In genomic region chr19:849195-849594, GRCh38 we compare ENCODE assay signal across 15 cellular contexts. TPM values are rescaled to one million over a fixed set of nuclear protein-coding genes. Genes with fewer than 3 reads are reported as not detected.
DNase-seq lines count a peak whose midpoint lies in the region; ATAC-seq, FAIRE-seq and TF ChIP-seq lines count a peak whose summit lies in the region.
"Not testable (repeated sequence)": the region's sequence is repeated elsewhere in the genome, so short reads cannot be mapped to it uniquely, and the experiment has no call there.
"Had no signal": no experiment of that assay in that cellular context is flagged by ENCODE, and none has a peak within 500 bp of the region (broad histone marks: within the 10 kb centered on the region; RNA-seq: fewer than 3 reads in every experiment).

No MANE protein-coding gene starts in this region.

- H3K27me3 ChIP-seq in IMR-90 (ENCODE audit: control insufficient read depth, insufficient read depth, low read length), result peaks cover 11% of the 10 kb centered on the region
- H3K27me3 ChIP-seq in astrocyte (ENCODE audit: insufficient read depth, low read length), result peaks cover 13% of the 10 kb centered on the region
- peaks cover 74% of the 10 kb centered on the region for H3K27me3 ChIP-seq in left ventricle myocardium inferior (ENCODE audit: low read depth)
- peaks cover 13 to 59% of the 10 kb centered on the region in 2 experiments for H3K27me3 ChIP-seq in HepG2 (ENCODE audit: control insufficient read depth in 1 of 2, insufficient read depth in 2 of 2, low read length in 2 of 2)
- H3K27me3 ChIP-seq in sigmoid colon, result peaks cover 14 to 71% (median 51%) of the 10 kb centered on the region in 3 donors

- not testable (repeated sequence) for H4K20me1 ChIP-seq in IMR-90 (ENCODE audit: insufficient read depth, low read length); astrocyte (ENCODE audit: insufficient read depth, low read length); HepG2 (ENCODE audit: insufficient read depth, low read length)

- not testable (repeated sequence) for TF ChIP-seq POLR2A in IMR-90 (IDR thresholded peaks at IDR 0.05; ENCODE audit: low read depth, low read length); HepG2 (IDR thresholded peaks at IDR 0.05; ENCODE audit: insufficient read depth in 1 of 2, low read depth in 2 of 2, low read length in 2 of 2); sigmoid colon (IDR thresholded peaks at IDR 0.05)

- not testable (repeated sequence) for H2BK15ac ChIP-seq in IMR-90 (ENCODE audit: low read depth, low read length)

- not testable (repeated sequence) for H2BK5ac ChIP-seq in IMR-90 (ENCODE audit: low read depth, low read length, poor library complexity, severe bottlenecking)

- not testable (repeated sequence) for ATAC-seq in IMR-90 (ENCODE audit: low read depth); HepG2

- BruUV-seq in IMR-90 (replicated peaks; lab: Mats Ljungman, UMichigan); HepG2 (replicated peaks; lab: Mats Ljungman, UMichigan): not testable (repeated sequence)

- TF ChIP-seq EP300 in HepG2 (IDR thresholded peaks at IDR 0.05; ENCODE audit: low read depth in 2 of 2, low read length in 2 of 2); HepG2 (CRISPR knock-in tag; IDR thresholded peaks at IDR 0.05; ENCODE audit: borderline replicate concordance); sigmoid colon (IDR thresholded peaks at IDR 0.05): not testable (repeated sequence)

- not testable (repeated sequence) for H3K4me1 Mint-ChIP-seq in astrocyte (ENCODE audit: low read depth, unreplicated experiment)

- not testable (repeated sequence) for H3K79me2 ChIP-seq in astrocyte (ENCODE audit: insufficient read depth, low read length); HepG2 (ENCODE audit: insufficient read depth, low read length)

- not testable (repeated sequence) for H3K36me3 Mint-ChIP-seq in astrocyte (ENCODE audit: low read depth, unreplicated experiment)

- not testable (repeated sequence) for DNase-seq in IMR-90; RWPE1 (ENCODE audit: low spot score); astrocyte (ENCODE audit: low read depth); left ventricle myocardium inferior; HepG2 (ENCODE audit: low spot score); sigmoid colon

- H3K9me3 Mint-ChIP-seq in astrocyte (ENCODE audit: unreplicated experiment), result not testable (repeated sequence)

- not testable (repeated sequence) for H3K9ac ChIP-seq in IMR-90 (ENCODE audit: low read depth, low read length); astrocyte (ENCODE audit: low read length); HepG2 (ENCODE audit: insufficient read depth, low read depth, low read length)

- not testable (repeated sequence) for H3K9me1 ChIP-seq in IMR-90 (ENCODE audit: insufficient read depth, low read length)

- in situ Hi-C loops in IMR-90 (cut with MboI; ENCODE audit: low sequenced_read_pairs); HepG2 (cut with HindIII; ENCODE audit: extremely low pct_ligation_motif_present, low pct_unique_long_range_greater_than_20kb): not testable (repeated sequence)

- dilution Hi-C loops in IMR-90 (cut with HindIII; ENCODE audit: low sequenced_read_pairs, unreplicated experiment), result not testable (repeated sequence)

- H2AK9ac ChIP-seq in IMR-90 (replicated peaks; ENCODE audit: low read depth, low read length, poor library complexity), result peak overlapping the region; percentile 52

- H3K14ac ChIP-seq in IMR-90 (replicated peaks; ENCODE audit: low read depth, low read length), result not testable (repeated sequence)

- WGBS in IMR-90 (ENCODE audit: extremely low coverage in 2 of 2, insufficient read length in 1 of 2), 2 experiments, result 83% methylated on average over 2 of the region's 8 CpGs; no CpG with 5 or more reads in 1 of the 2 experiments
- 41% methylated on average over 8 of the region's 8 CpGs for WGBS in HepG2 (ENCODE audit: low lambda C conversion rate)
- WGBS in sigmoid colon, 2 donors, result 59 to 81% methylated on average over 8 of the region's 8 CpGs

- H3K4me3 Mint-ChIP-seq in astrocyte (ENCODE audit: unreplicated experiment), result not testable (repeated sequence)

- peaks cover 23% of the 10 kb centered on the region for H3K27me3 Mint-ChIP-seq in astrocyte (ENCODE audit: low read depth, unreplicated experiment)

- not testable (repeated sequence) for H4K5ac ChIP-seq in IMR-90 (ENCODE audit: low read depth, low read length)

- not testable (repeated sequence) for H3K27ac ChIP-seq in IMR-90 (ENCODE audit: insufficient read depth, low read length); astrocyte (ENCODE audit: low read depth, low read length); HepG2 (ENCODE audit: extremely low read length, insufficient read depth, low read length)
- H3K27ac ChIP-seq in RWPE1 (peak overlapping the region; percentile 95; the same call in 1 of the 2 replicates), left ventricle myocardium inferior (replicated peaks) (peak overlapping the region; percentile 63), sigmoid colon (peak overlapping the region in 3 of 4 donors; percentile 23 to 54 (median 24))

- not testable (repeated sequence) for H4K91ac ChIP-seq in IMR-90 (ENCODE audit: insufficient read depth, low read depth, low read length)

- not testable (repeated sequence) for H2AK5ac ChIP-seq in IMR-90 (ENCODE audit: low read depth, low read length)

- H2BK120ac ChIP-seq in IMR-90 (ENCODE audit: low read depth, low read length), result not testable (repeated sequence)

- H4K8ac ChIP-seq in IMR-90 (ENCODE audit: low read depth in 2 of 2, low read length in 2 of 2), result not testable (repeated sequence)

- H3K9me3 ChIP-seq in IMR-90 (ENCODE audit: control insufficient read depth, insufficient read depth, low read length); astrocyte (ENCODE audit: insufficient read depth, low read depth, low read length); left ventricle myocardium inferior (replicated peaks); HepG2 (ENCODE audit: low read length); sigmoid colon: not testable (repeated sequence)

- TF ChIP-seq RAD21 in IMR-90 (IDR thresholded peaks at IDR 0.05; ENCODE audit: low read length); HepG2 (CRISPR knock-in tag; IDR thresholded peaks at IDR 0.05): not testable (repeated sequence)

- not testable (repeated sequence) for H3K56ac ChIP-seq in IMR-90 (ENCODE audit: extremely low read depth, insufficient read depth, low read length)

- not testable (repeated sequence) for H3K23ac ChIP-seq in IMR-90 (ENCODE audit: low read depth, low read length)

- FAIRE-seq in astrocyte (lab: Jason Lieb, UNC); HepG2 (lab: Jason Lieb, UNC): not testable (repeated sequence)

- not testable (repeated sequence) for TF ChIP-seq CTCF in IMR-90 (conservative IDR thresholded peaks at IDR 0.05; ENCODE audit: low read depth, low read length); RWPE1 (conservative IDR thresholded peaks at IDR 0.05; ENCODE audit: low read depth); astrocyte (IDR thresholded peaks at IDR 0.05; ENCODE audit: insufficient read depth, low read depth, low read length); left ventricle myocardium inferior (IDR thresholded peaks at IDR 0.05; ENCODE audit: borderline replicate concordance); HepG2 (CRISPR knock-in tag; IDR thresholded peaks at IDR 0.05); sigmoid colon (IDR thresholded peaks at IDR 0.05)

- H3K4ac ChIP-seq in IMR-90 (ENCODE audit: low read depth, low read length), result not testable (repeated sequence)

- H2BK20ac ChIP-seq in IMR-90 (ENCODE audit: low read depth, low read length), result not testable (repeated sequence)

- H3K4me1 ChIP-seq in IMR-90 (ENCODE audit: control insufficient read depth, insufficient read depth, low read length); astrocyte (ENCODE audit: insufficient read depth, low read length): not testable (repeated sequence)
- H3K4me1 ChIP-seq in left ventricle myocardium inferior (peaks cover 32% of the 10 kb centered on the region), HepG2 (ENCODE audit: insufficient read depth, low read length) (peaks cover 21% of the 10 kb centered on the region; the same call in 1 of the 2 replicates), sigmoid colon (peaks cover 0 to 45% (median 32%) of the 10 kb centered on the region in 4 donors)

- CTCF ChIA-PET in IMR-90 (lab: Yijun Ruan, JAX); HepG2 (lab: Yijun Ruan, JAX; ENCODE audit: low intra/inter-chr PET ratio, low total read pairs): not testable (repeated sequence)
- CTCF ChIA-PET in RWPE1 (lab: Yijun Ruan, JAX), result interaction anchor here (0.5 to 1.4 kb wide), 2 partner anchors 7 to 54 kb away, joined by 3 to 5 read pairs; no protein-coding TSS in a partner anchor

- peak overlapping the region; percentile 26 for H3K27ac Mint-ChIP-seq in astrocyte (ENCODE audit: unreplicated experiment)

- H3K79me1 ChIP-seq in IMR-90 (ENCODE audit: low read depth in 1 of 2, low read length in 2 of 2), result not testable (repeated sequence)

- not testable (repeated sequence) for H3K18ac ChIP-seq in IMR-90 (ENCODE audit: low read depth, low read length)

- intact Hi-C loops in IMR-90 (cut with micrococcal nuclease); left ventricle myocardium inferior (cut with micrococcal nuclease); HepG2 (cut with micrococcal nuclease; ENCODE audit: unreplicated experiment); sigmoid colon (cut with DNase I): not testable (repeated sequence)

- not testable (repeated sequence) for H2AFZ ChIP-seq in IMR-90 (replicated peaks; ENCODE audit: low read length, poor library complexity); astrocyte (ENCODE audit: low read depth, low read length); HepG2 (ENCODE audit: low read length)

- H3K4me2 ChIP-seq in IMR-90 (ENCODE audit: low read depth, low read length); astrocyte (ENCODE audit: low read length); HepG2 (ENCODE audit: low read depth, low read length): not testable (repeated sequence)

- not testable (repeated sequence) for H3K4me3 ChIP-seq in IMR-90 (ENCODE audit: insufficient read depth, low read depth, low read length); astrocyte (ENCODE audit: insufficient read depth, low read depth, low read length); left ventricle myocardium inferior; HepG2 (replicated peaks in 1 of 3; ENCODE audit: insufficient read depth in 1 of 3, low read depth in 2 of 3, low read length in 3 of 3); sigmoid colon

- H3K36me3 ChIP-seq in IMR-90 (ENCODE audit: control insufficient read depth, insufficient read depth, low read length); astrocyte (ENCODE audit: insufficient read depth, low read length); left ventricle myocardium inferior; HepG2 (replicated peaks in 1 of 2; ENCODE audit: control insufficient read depth in 1 of 2, insufficient read depth in 2 of 2, low read length in 2 of 2); sigmoid colon: not testable (repeated sequence)

- POLR2A ChIA-PET in IMR-90 (lab: Charles Lee; ENCODE audit: unreplicated experiment), result interaction anchor here (0.6 kb wide), 1 partner anchor 30 kb away, joined by 4 read pairs; no protein-coding TSS in a partner anchor
- POLR2A ChIA-PET in RWPE1 (lab: Yijun Ruan, JAX; ENCODE audit: low non-redundant PET), result interaction anchor here (0.8 kb wide), 1 partner anchor 77 kb away, joined by 6 read pairs; no protein-coding TSS in a partner anchor
- POLR2A ChIA-PET in HepG2 (lab: Yijun Ruan, JAX), result not testable (repeated sequence)

RNA-seq across cellular contexts. Expression of gene ELANE, which starts 2.9 kb away (rescaled TPM):
- not detected in 2 replicates for total RNA-seq in IMR-90 (2012; rRNA removed)
- polyA plus RNA-seq in IMR-90 (2012; rRNA removed), result 0.24 and 0.27 TPM in 2 replicates
- 0.10 and 0.21 TPM in 2 replicates for polyA plus RNA-seq in IMR-90 (2012; cell fraction: cytosol; rRNA removed)
- polyA plus RNA-seq in IMR-90 (2012; cell fraction: nucleus; rRNA removed; ENCODE audit: low replicate concordance), result 1.5 and 1.6 TPM in 2 replicates
- not detected in 2 replicates for total RNA-seq in astrocyte
- total RNA-seq in left ventricle myocardium inferior, result 0.58 TPM
- total RNA-seq in HepG2 (2016; rRNA removed; fragmentation: Illumina TruSeq; extraction: Trizol), result not detected in 2 replicates
- not detected in 2 replicates for total RNA-seq in HepG2 (2016; cell fraction: cytosol; rRNA removed; fragmentation: Illumina TruSeq; extraction: Trizol; ENCODE audit: low read depth)
- not detected in 2 replicates for total RNA-seq in HepG2 (2016; cell fraction: insoluble cytoplasmic fraction; rRNA removed; fragmentation: Illumina TruSeq; extraction: Trizol)
- not detected in 2 replicates for total RNA-seq in HepG2 (2016; cell fraction: membrane; rRNA removed; fragmentation: Illumina TruSeq; extraction: Trizol)
- not detected in 2 replicates for total RNA-seq in HepG2 (2016; cell fraction: nucleus; rRNA removed; fragmentation: Illumina TruSeq; extraction: Trizol)
- polyA plus RNA-seq in HepG2 (2011; rRNA removed), result not detected in 2 replicates
- polyA plus RNA-seq in HepG2 (2011; cell fraction: cytosol; rRNA removed), result not detected in 2 replicates
- polyA plus RNA-seq in HepG2 (2011; cell fraction: nucleus; rRNA removed), result not detected in 2 replicates
- polyA plus RNA-seq in HepG2 (2012), result not detected in 2 replicates
- polyA plus RNA-seq in HepG2 (2016; cell fraction: cytosol; fragmentation: Illumina TruSeq; extraction: Trizol; ENCODE audit: low read depth), result not detected in 2 replicates
- polyA plus RNA-seq in HepG2 (2016; cell fraction: insoluble cytoplasmic fraction; fragmentation: Illumina TruSeq; extraction: Trizol; ENCODE audit: low read depth), result not detected in 2 replicates
- polyA plus RNA-seq in HepG2 (2016; cell fraction: membrane; fragmentation: Illumina TruSeq; extraction: Trizol; ENCODE audit: low read depth), result not detected in 2 replicates
- polyA plus RNA-seq in HepG2 (2016; cell fraction: nucleus; fragmentation: Illumina TruSeq; extraction: Trizol; ENCODE audit: insufficient read depth, low read depth), result not detected in 2 replicates
- polyA minus RNA-seq in HepG2 (2011; rRNA and poly(A)+ RNA removed; ENCODE audit: low replicate concordance), result not detected in 2 replicates
- polyA minus RNA-seq in HepG2 (2011; cell fraction: cytosol; rRNA and poly(A)+ RNA removed), result not detected in 2 replicates
- not detected in 2 replicates for polyA minus RNA-seq in HepG2 (2011; cell fraction: nucleus; rRNA and poly(A)+ RNA removed)
- total RNA-seq in sigmoid colon, result 1 to 10 TPM in 3 of 4 donors, not detected in 1; 1.4 to 3.6 (median 2.3) TPM
- under 1 TPM in 1 of 3 donors, not detected in 2; 0.64 TPM for polyA plus RNA-seq in sigmoid colon
- total RNA-seq: A673; CD4-positive, alpha-beta memory T cell; CD4-positive, CD25-positive, alpha-beta regulatory T cell; CD8-positive, alpha-beta memory T cell; Daoy; G401; GM12878 had no signal
- polyA plus RNA-seq: AG04450; CD4-positive, alpha-beta memory T cell; CD4-positive, CD25-positive, alpha-beta regulatory T cell; CD8-positive, alpha-beta memory T cell; GM12878 had no signal

RNA-seq across cellular contexts. Expression of gene PRTN3, which starts 8.4 kb away (rescaled TPM):
- total RNA-seq in IMR-90 (2012; rRNA removed) (not detected in 2 replicates), astrocyte (not detected in 2 replicates), left ventricle myocardium inferior (not detected), HepG2 (2016; rRNA removed; fragmentation: Illumina TruSeq; extraction: Trizol) (not detected in 2 replicates), sigmoid colon (not detected)
- polyA plus RNA-seq in IMR-90 (2012; rRNA removed) (not detected in 2 replicates), HepG2 (2011; rRNA removed) (0.10 TPM in 1 of 2 replicates, not detected in the other), sigmoid colon (not detected)
- polyA plus RNA-seq in IMR-90 (2012; cell fraction: cytosol; rRNA removed), result not detected in 2 replicates
- polyA plus RNA-seq in IMR-90 (2012; cell fraction: nucleus; rRNA removed; ENCODE audit: low replicate concordance), result not detected in 2 replicates
- not detected in 2 replicates for total RNA-seq in HepG2 (2016; cell fraction: cytosol; rRNA removed; fragmentation: Illumina TruSeq; extraction: Trizol; ENCODE audit: low read depth)
- not detected in 2 replicates for total RNA-seq in HepG2 (2016; cell fraction: insoluble cytoplasmic fraction; rRNA removed; fragmentation: Illumina TruSeq; extraction: Trizol)
- not detected in 2 replicates for total RNA-seq in HepG2 (2016; cell fraction: membrane; rRNA removed; fragmentation: Illumina TruSeq; extraction: Trizol)
- total RNA-seq in HepG2 (2016; cell fraction: nucleus; rRNA removed; fragmentation: Illumina TruSeq; extraction: Trizol), result not detected in 2 replicates
- 0.17 TPM in 1 of 2 replicates, not detected in the other for polyA plus RNA-seq in HepG2 (2011; cell fraction: cytosol; rRNA removed)
- polyA plus RNA-seq in HepG2 (2011; cell fraction: nucleus; rRNA removed), result 0.14 and 0.16 TPM in 2 replicates
- polyA plus RNA-seq in HepG2 (2012), result not detected in 2 replicates
- polyA plus RNA-seq in HepG2 (2016; cell fraction: cytosol; fragmentation: Illumina TruSeq; extraction: Trizol; ENCODE audit: low read depth), result not detected in 2 replicates
- polyA plus RNA-seq in HepG2 (2016; cell fraction: insoluble cytoplasmic fraction; fragmentation: Illumina TruSeq; extraction: Trizol; ENCODE audit: low read depth), result not detected in 2 replicates
- polyA plus RNA-seq in HepG2 (2016; cell fraction: membrane; fragmentation: Illumina TruSeq; extraction: Trizol; ENCODE audit: low read depth), result not detected in 2 replicates
- not detected in 2 replicates for polyA plus RNA-seq in HepG2 (2016; cell fraction: nucleus; fragmentation: Illumina TruSeq; extraction: Trizol; ENCODE audit: insufficient read depth, low read depth)
- 0.14 TPM in 1 of 2 replicates, not detected in the other for polyA minus RNA-seq in HepG2 (2011; rRNA and poly(A)+ RNA removed; ENCODE audit: low replicate concordance)
- polyA minus RNA-seq in HepG2 (2011; cell fraction: cytosol; rRNA and poly(A)+ RNA removed), result not detected in 2 replicates
- not detected in 2 replicates for polyA minus RNA-seq in HepG2 (2011; cell fraction: nucleus; rRNA and poly(A)+ RNA removed)
- total RNA-seq: A673; CD4-positive, alpha-beta memory T cell; CD4-positive, CD25-positive, alpha-beta regulatory T cell; CD8-positive, alpha-beta memory T cell; Daoy; G401; GM12878 had no signal
- polyA plus RNA-seq: AG04450; CD14-positive monocyte; CD4-positive, alpha-beta memory T cell; CD4-positive, CD25-positive, alpha-beta regulatory T cell; CD8-positive, alpha-beta memory T cell had no signal

RNA-seq across cellular contexts. Expression of gene CFD, which starts 10.3 kb away (rescaled TPM):
- 1.1 and 1.4 TPM in 2 replicates for total RNA-seq in IMR-90 (2012; rRNA removed)
- 2.8 and 3.8 TPM in 2 replicates for polyA plus RNA-seq in IMR-90 (2012; rRNA removed)
- 5.2 and 11.5 TPM in 2 replicates for polyA plus RNA-seq in IMR-90 (2012; cell fraction: cytosol; rRNA removed)
- polyA plus RNA-seq in IMR-90 (2012; cell fraction: nucleus; rRNA removed; ENCODE audit: low replicate concordance), result 1.6 and 5.5 TPM in 2 replicates
- total RNA-seq in astrocyte, result 0.59 and 0.65 TPM in 2 replicates
- total RNA-seq in left ventricle myocardium inferior, result 200 TPM
- total RNA-seq in HepG2 (2016; rRNA removed; fragmentation: Illumina TruSeq; extraction: Trizol), result 3.6 and 4.6 TPM in 2 replicates
- total RNA-seq in HepG2 (2016; cell fraction: cytosol; rRNA removed; fragmentation: Illumina TruSeq; extraction: Trizol; ENCODE audit: low read depth), result 1.4 and 2.7 TPM in 2 replicates
- total RNA-seq in HepG2 (2016; cell fraction: insoluble cytoplasmic fraction; rRNA removed; fragmentation: Illumina TruSeq; extraction: Trizol), result 3.4 and 3.9 TPM in 2 replicates
- total RNA-seq in HepG2 (2016; cell fraction: membrane; rRNA removed; fragmentation: Illumina TruSeq; extraction: Trizol), result 1.8 and 2.7 TPM in 2 replicates
- 1.0 and 1.7 TPM in 2 replicates for total RNA-seq in HepG2 (2016; cell fraction: nucleus; rRNA removed; fragmentation: Illumina TruSeq; extraction: Trizol)
- polyA plus RNA-seq in HepG2 (2011; rRNA removed), result 2.3 and 3.9 TPM in 2 replicates
- polyA plus RNA-seq in HepG2 (2011; cell fraction: cytosol; rRNA removed), result 3.0 and 8.4 TPM in 2 replicates
- polyA plus RNA-seq in HepG2 (2011; cell fraction: nucleus; rRNA removed), result 5.1 and 6.2 TPM in 2 replicates
- 3.4 and 4.4 TPM in 2 replicates for polyA plus RNA-seq in HepG2 (2012)
- 1.7 TPM in 2 replicates for polyA plus RNA-seq in HepG2 (2016; cell fraction: cytosol; fragmentation: Illumina TruSeq; extraction: Trizol; ENCODE audit: low read depth)
- polyA plus RNA-seq in HepG2 (2016; cell fraction: insoluble cytoplasmic fraction; fragmentation: Illumina TruSeq; extraction: Trizol; ENCODE audit: low read depth), result 2.4 and 5.1 TPM in 2 replicates
- 1.2 and 1.9 TPM in 2 replicates for polyA plus RNA-seq in HepG2 (2016; cell fraction: membrane; fragmentation: Illumina TruSeq; extraction: Trizol; ENCODE audit: low read depth)
- 2.7 and 3.3 TPM in 2 replicates for polyA plus RNA-seq in HepG2 (2016; cell fraction: nucleus; fragmentation: Illumina TruSeq; extraction: Trizol; ENCODE audit: insufficient read depth, low read depth)
- 4.8 TPM in 2 replicates for polyA minus RNA-seq in HepG2 (2011; rRNA and poly(A)+ RNA removed; ENCODE audit: low replicate concordance)
- polyA minus RNA-seq in HepG2 (2011; cell fraction: cytosol; rRNA and poly(A)+ RNA removed), result 1.9 and 2.3 TPM in 2 replicates
- polyA minus RNA-seq in HepG2 (2011; cell fraction: nucleus; rRNA and poly(A)+ RNA removed), result 0.75 and 1.9 TPM in 2 replicates
- total RNA-seq in sigmoid colon, result 100 to 1,000 TPM; 131 to 830 (median 457) TPM
- 100 to 1,000 TPM in 2 of 3 donors, 10 to 100 TPM in 1; 29.1 to 329 (median 101) TPM for polyA plus RNA-seq in sigmoid colon

RNA-seq across cellular contexts. Expression of gene AZU1, which starts 21.6 kb away (rescaled TPM):
- total RNA-seq in IMR-90 (2012; rRNA removed) (not detected in 2 replicates), astrocyte (1.00 and 1.4 TPM in 2 replicates), left ventricle myocardium inferior (not detected), HepG2 (2016; rRNA removed; fragmentation: Illumina TruSeq; extraction: Trizol) (not detected in 2 replicates), sigmoid colon (1 to 10 TPM in 1 of 4 donors, under 1 TPM in 1, not detected in 2; 0.36 to 1.1 TPM)
- polyA plus RNA-seq in IMR-90 (2012; rRNA removed) (0.12 TPM in 1 of 2 replicates, not detected in the other), HepG2 (2011; rRNA removed) (0.08 TPM in 1 of 2 replicates, not detected in the other), sigmoid colon (under 1 TPM in 1 of 3 donors, not detected in 2; 0.03 TPM)
- polyA plus RNA-seq in IMR-90 (2012; cell fraction: cytosol; rRNA removed), result 0.04 TPM in 1 of 2 replicates, not detected in the other
- polyA plus RNA-seq in IMR-90 (2012; cell fraction: nucleus; rRNA removed; ENCODE audit: low replicate concordance), result 2.3 and 4.0 TPM in 2 replicates
- not detected in 2 replicates for total RNA-seq in HepG2 (2016; cell fraction: cytosol; rRNA removed; fragmentation: Illumina TruSeq; extraction: Trizol; ENCODE audit: low read depth)
- not detected in 2 replicates for total RNA-seq in HepG2 (2016; cell fraction: insoluble cytoplasmic fraction; rRNA removed; fragmentation: Illumina TruSeq; extraction: Trizol)
- total RNA-seq in HepG2 (2016; cell fraction: membrane; rRNA removed; fragmentation: Illumina TruSeq; extraction: Trizol), result not detected in 2 replicates
- not detected in 2 replicates for total RNA-seq in HepG2 (2016; cell fraction: nucleus; rRNA removed; fragmentation: Illumina TruSeq; extraction: Trizol)
- not detected in 2 replicates for polyA plus RNA-seq in HepG2 (2011; cell fraction: cytosol; rRNA removed)
- polyA plus RNA-seq in HepG2 (2011; cell fraction: nucleus; rRNA removed), result not detected in 2 replicates
- polyA plus RNA-seq in HepG2 (2012), result not detected in 2 replicates
- polyA plus RNA-seq in HepG2 (2016; cell fraction: cytosol; fragmentation: Illumina TruSeq; extraction: Trizol; ENCODE audit: low read depth), result not detected in 2 replicates
- polyA plus RNA-seq in HepG2 (2016; cell fraction: insoluble cytoplasmic fraction; fragmentation: Illumina TruSeq; extraction: Trizol; ENCODE audit: low read depth), result not detected in 2 replicates
- polyA plus RNA-seq in HepG2 (2016; cell fraction: membrane; fragmentation: Illumina TruSeq; extraction: Trizol; ENCODE audit: low read depth), result not detected in 2 replicates
- polyA plus RNA-seq in HepG2 (2016; cell fraction: nucleus; fragmentation: Illumina TruSeq; extraction: Trizol; ENCODE audit: insufficient read depth, low read depth), result not detected in 2 replicates
- polyA minus RNA-seq in HepG2 (2011; rRNA and poly(A)+ RNA removed; ENCODE audit: low replicate concordance), result not detected in 2 replicates
- polyA minus RNA-seq in HepG2 (2011; cell fraction: cytosol; rRNA and poly(A)+ RNA removed), result not detected in 2 replicates
- not detected in 2 replicates for polyA minus RNA-seq in HepG2 (2011; cell fraction: nucleus; rRNA and poly(A)+ RNA removed)
- total RNA-seq: A673; CD4-positive, alpha-beta memory T cell; CD8-positive, alpha-beta memory T cell; Daoy; G401; GM12878 had no signal
- polyA plus RNA-seq: CD4-positive, alpha-beta memory T cell; CD4-positive, CD25-positive, alpha-beta regulatory T cell; CD8-positive, alpha-beta memory T cell; GM12878 had no signal

RNA-seq across cellular contexts. Expression of gene PLPPR3, which starts 27.4 kb away (rescaled TPM):
- total RNA-seq in IMR-90 (2012; rRNA removed) (0.36 and 0.56 TPM in 2 replicates), astrocyte (29.2 and 36.5 TPM in 2 replicates), left ventricle myocardium inferior (not detected), HepG2 (2016; rRNA removed; fragmentation: Illumina TruSeq; extraction: Trizol) (0.07 TPM in 1 of 2 replicates, not detected in the other), sigmoid colon (not detected)
- polyA plus RNA-seq in IMR-90 (2012; rRNA removed) (1.2 and 2.0 TPM in 2 replicates), HepG2 (2011; rRNA removed) (0.16 and 0.17 TPM in 2 replicates), sigmoid colon (under 1 TPM in 1 of 3 donors, not detected in 2; 0.07 TPM)
- 1.0 and 4.3 TPM in 2 replicates for polyA plus RNA-seq in IMR-90 (2012; cell fraction: cytosol; rRNA removed)
- polyA plus RNA-seq in IMR-90 (2012; cell fraction: nucleus; rRNA removed; ENCODE audit: low replicate concordance), result 1.4 and 3.6 TPM in 2 replicates
- total RNA-seq in HepG2 (2016; cell fraction: cytosol; rRNA removed; fragmentation: Illumina TruSeq; extraction: Trizol; ENCODE audit: low read depth), result not detected in 2 replicates
- 0.09 TPM in 1 of 2 replicates, not detected in the other for total RNA-seq in HepG2 (2016; cell fraction: insoluble cytoplasmic fraction; rRNA removed; fragmentation: Illumina TruSeq; extraction: Trizol)
- not detected in 2 replicates for total RNA-seq in HepG2 (2016; cell fraction: membrane; rRNA removed; fragmentation: Illumina TruSeq; extraction: Trizol)
- not detected in 2 replicates for total RNA-seq in HepG2 (2016; cell fraction: nucleus; rRNA removed; fragmentation: Illumina TruSeq; extraction: Trizol)
- polyA plus RNA-seq in HepG2 (2011; cell fraction: cytosol; rRNA removed), result 0.14 and 0.19 TPM in 2 replicates
- polyA plus RNA-seq in HepG2 (2011; cell fraction: nucleus; rRNA removed), result 0.19 and 0.34 TPM in 2 replicates
- 0.27 TPM in 1 of 2 replicates, not detected in the other for polyA plus RNA-seq in HepG2 (2012)
- not detected in 2 replicates for polyA plus RNA-seq in HepG2 (2016; cell fraction: cytosol; fragmentation: Illumina TruSeq; extraction: Trizol; ENCODE audit: low read depth)
- polyA plus RNA-seq in HepG2 (2016; cell fraction: insoluble cytoplasmic fraction; fragmentation: Illumina TruSeq; extraction: Trizol; ENCODE audit: low read depth), result not detected in 2 replicates
- not detected in 2 replicates for polyA plus RNA-seq in HepG2 (2016; cell fraction: membrane; fragmentation: Illumina TruSeq; extraction: Trizol; ENCODE audit: low read depth)
- not detected in 2 replicates for polyA plus RNA-seq in HepG2 (2016; cell fraction: nucleus; fragmentation: Illumina TruSeq; extraction: Trizol; ENCODE audit: insufficient read depth, low read depth)
- polyA minus RNA-seq in HepG2 (2011; rRNA and poly(A)+ RNA removed; ENCODE audit: low replicate concordance), result 0.16 and 0.22 TPM in 2 replicates
- polyA minus RNA-seq in HepG2 (2011; cell fraction: cytosol; rRNA and poly(A)+ RNA removed), result not detected in 2 replicates
- not detected in 2 replicates for polyA minus RNA-seq in HepG2 (2011; cell fraction: nucleus; rRNA and poly(A)+ RNA removed)
- total RNA-seq: CD4-positive, alpha-beta memory T cell; CD4-positive, CD25-positive, alpha-beta regulatory T cell; CD8-positive, alpha-beta memory T cell; GM12878 had no signal
- polyA plus RNA-seq: CD14-positive monocyte; CD4-positive, alpha-beta memory T cell; CD4-positive, CD25-positive, alpha-beta regulatory T cell; CD8-positive, alpha-beta memory T cell had no signal

Comparison
In these comparisons a context has a peak if more than half of its experiments do, and no peak if none do; other contexts are left out.
1. RNA of gene CFD, which starts 10.3 kb away (total RNA-seq): 131 to 830 TPM in sigmoid colon and 200 TPM in left ventricle myocardium inferior (single experiment); 1.0 to 4.6 TPM in HepG2, 1.1 to 1.4 TPM in IMR-90 and 0.59 to 0.65 TPM in astrocyte; every median in the first group is over 10 times any median in the second.